Comparison of ENCODE assay signal across 1 cellular context in the genomic region with DNA sequence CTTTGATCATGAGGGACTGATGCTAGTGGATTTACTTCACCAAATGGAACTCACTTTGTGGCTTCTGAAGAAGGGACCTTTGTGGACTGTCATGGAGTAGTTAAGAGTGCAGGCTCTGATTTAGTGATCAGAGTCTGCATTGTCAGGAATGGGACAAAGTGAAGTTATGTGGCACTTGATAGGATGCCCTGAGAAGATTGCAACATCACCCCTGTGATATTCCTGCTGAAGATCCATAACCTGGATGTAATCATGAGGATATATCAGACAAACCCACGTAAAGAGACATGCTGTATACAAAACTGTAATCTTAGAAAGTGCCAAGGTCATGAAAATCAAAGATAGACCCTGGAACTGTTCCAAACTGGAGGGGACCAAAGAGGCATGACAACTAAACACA.
TF ChIP-seq lines count a peak whose summit lies in the region.

No MANE protein-coding gene starts in this region.

TF ChIP-seq in GM12878, 131 proteins besides CTCF, POLR2A, EP300 and RAD21:
- TF ChIP-seq IKZF1 (conservative IDR thresholded peaks at IDR 0.05): no peak
- no peak for TF ChIP-seq SMAD5 (IDR thresholded peaks at IDR 0.05; ENCODE audit: low read depth)
- TF ChIP-seq, protein P1, sequence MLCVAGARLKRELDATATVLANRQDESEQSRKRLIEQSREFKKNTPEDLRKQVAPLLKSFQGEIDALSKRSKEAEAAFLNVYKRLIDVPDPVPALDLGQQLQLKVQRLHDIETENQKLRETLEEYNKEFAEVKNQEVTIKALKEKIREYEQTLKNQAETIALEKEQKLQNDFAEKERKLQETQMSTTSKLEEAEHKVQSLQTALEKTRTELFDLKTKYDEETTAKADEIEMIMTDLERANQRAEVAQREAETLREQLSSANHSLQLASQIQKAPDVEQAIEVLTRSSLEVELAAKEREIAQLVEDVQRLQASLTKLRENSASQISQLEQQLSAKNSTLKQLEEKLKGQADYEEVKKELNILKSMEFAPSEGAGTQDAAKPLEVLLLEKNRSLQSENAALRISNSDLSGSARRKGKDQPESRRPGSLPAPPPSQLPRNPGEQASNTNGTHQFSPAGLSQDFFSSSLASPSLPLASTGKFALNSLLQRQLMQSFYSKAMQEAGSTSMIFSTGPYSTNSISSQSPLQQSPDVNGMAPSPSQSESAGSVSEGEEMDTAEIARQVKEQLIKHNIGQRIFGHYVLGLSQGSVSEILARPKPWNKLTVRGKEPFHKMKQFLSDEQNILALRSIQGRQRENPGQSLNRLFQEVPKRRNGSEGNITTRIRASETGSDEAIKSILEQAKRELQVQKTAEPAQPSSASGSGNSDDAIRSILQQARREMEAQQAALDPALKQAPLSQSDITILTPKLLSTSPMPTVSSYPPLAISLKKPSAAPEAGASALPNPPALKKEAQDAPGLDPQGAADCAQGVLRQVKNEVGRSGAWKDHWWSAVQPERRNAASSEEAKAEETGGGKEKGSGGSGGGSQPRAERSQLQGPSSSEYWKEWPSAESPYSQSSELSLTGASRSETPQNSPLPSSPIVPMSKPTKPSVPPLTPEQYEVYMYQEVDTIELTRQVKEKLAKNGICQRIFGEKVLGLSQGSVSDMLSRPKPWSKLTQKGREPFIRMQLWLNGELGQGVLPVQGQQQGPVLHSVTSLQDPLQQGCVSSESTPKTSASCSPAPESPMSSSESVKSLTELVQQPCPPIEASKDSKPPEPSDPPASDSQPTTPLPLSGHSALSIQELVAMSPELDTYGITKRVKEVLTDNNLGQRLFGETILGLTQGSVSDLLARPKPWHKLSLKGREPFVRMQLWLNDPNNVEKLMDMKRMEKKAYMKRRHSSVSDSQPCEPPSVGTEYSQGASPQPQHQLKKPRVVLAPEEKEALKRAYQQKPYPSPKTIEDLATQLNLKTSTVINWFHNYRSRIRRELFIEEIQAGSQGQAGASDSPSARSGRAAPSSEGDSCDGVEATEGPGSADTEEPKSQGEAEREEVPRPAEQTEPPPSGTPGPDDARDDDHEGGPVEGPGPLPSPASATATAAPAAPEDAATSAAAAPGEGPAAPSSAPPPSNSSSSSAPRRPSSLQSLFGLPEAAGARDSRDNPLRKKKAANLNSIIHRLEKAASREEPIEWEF (IDR thresholded peaks at IDR 0.05; ENCODE audit: insufficient replicate concordance, low read depth, low read length): no peak
